ENCODE assay signal across 10 cellular contexts in the genomic region with DNA sequence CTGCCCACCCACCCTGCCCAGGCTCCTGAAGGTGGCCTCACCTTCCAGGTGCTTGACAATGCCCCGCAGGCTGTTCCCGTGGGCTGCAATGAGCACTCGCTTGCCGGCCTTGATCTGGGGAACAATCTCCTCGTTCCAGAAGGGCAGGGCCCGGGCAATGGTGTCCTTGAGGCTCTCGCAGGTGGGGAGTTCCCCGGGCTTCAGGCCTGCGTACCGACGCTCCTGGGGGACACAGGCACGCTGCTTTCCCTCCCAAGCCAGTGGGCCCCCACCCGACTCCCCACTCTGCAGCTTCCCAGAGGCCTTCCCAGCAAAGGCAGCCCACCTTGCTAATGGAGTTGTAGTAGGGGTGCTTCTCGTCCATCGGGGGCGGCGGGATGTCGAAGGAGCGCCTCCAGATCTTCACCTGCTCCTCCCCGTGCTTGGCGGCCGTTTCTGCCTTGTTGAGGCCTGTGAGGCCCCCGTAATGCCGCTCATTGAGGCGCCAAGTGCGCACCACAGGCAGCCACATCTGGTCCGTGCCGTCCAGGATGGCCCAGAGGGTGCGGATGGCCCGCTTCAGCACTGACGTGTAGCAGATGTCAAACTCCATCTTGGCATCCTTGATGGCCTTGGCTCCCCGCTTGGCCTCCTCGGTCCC. TPM values are rescaled to one million over a fixed set of nuclear protein-coding genes. Genes with fewer than 3 reads are reported as not detected.
DNase-seq lines count a peak whose midpoint lies in the region; ATAC-seq and TF ChIP-seq lines count a peak whose summit lies in the region.
"Had no signal": no experiment of that assay in that cellular context is flagged by ENCODE, and none has a peak within 500 bp of the region (broad histone marks: within the 10 kb centered on the region; RNA-seq: fewer than 3 reads in every experiment).

No MANE protein-coding gene starts in this region.

- intact Hi-C loops in mucosa of descending colon (cut with DNase I, micrococcal nuclease), result no loop called here

- H3K4me2 ChIP-seq in GM23338, result peak overlapping the region; percentile 69

- H3K9me3 Mint-ChIP-seq in GM23338 (no peaks in the 10 kb centered on the region; the same call in 2 of the 3 replicates), chondrocyte (ENCODE audit: low read depth) (no peaks in the 10 kb centered on the region)

- H3K27ac Mint-ChIP-seq in GM23338 (no peak overlapping the region), chondrocyte (ENCODE audit: unreplicated experiment) (no peak overlapping the region)

- POLR2A ChIA-PET in HEK293T (lab: Yijun Ruan, JAX), result interaction anchor here (1.9 kb wide), 1 partner anchor 20 kb away, joined by 7 read pairs; the partner anchor contains the start of gene DBNL

- TF ChIP-seq CTCF in 22Rv1 (IDR thresholded peaks at IDR 0.05) (no peak), GM23338 (conservative IDR thresholded peaks at IDR 0.05; ENCODE audit: low read depth in 2 of 2) (no peak), chondrocyte (IDR thresholded peaks at IDR 0.05) (no peak), mucosa of descending colon (IDR thresholded peaks at IDR 0.05) (no peak)

- H3K27ac ChIP-seq in 22Rv1, result peak overlapping the region; percentile 80
- no peak overlapping the region for H3K27ac ChIP-seq in GM23338 (ENCODE audit: low read depth)

- H3K27me3 Mint-ChIP-seq in GM23338 (ENCODE audit: insufficient read depth, low read depth, poor library complexity), result peaks cover 24% of the 10 kb centered on the region
- H3K27me3 Mint-ChIP-seq in chondrocyte (ENCODE audit: low read depth), result no peaks in the 10 kb centered on the region

- peaks cover 5% of the 10 kb centered on the region; the same call in 1 of the 2 replicates for H3F3A ChIP-seq in GM23338 (replicated peaks; ENCODE audit: low read depth)

- peaks cover 29% of the 10 kb centered on the region for H3K4me1 Mint-ChIP-seq in GM23338
- peaks cover 25% of the 10 kb centered on the region for H3K4me1 Mint-ChIP-seq in chondrocyte (ENCODE audit: low read depth)

- H3K9me2 ChIP-seq in GM23338 (ENCODE audit: insufficient read depth), result no peaks in the 10 kb centered on the region

- ATAC-seq in GM23338 (peak; percentile 6), mucosa of descending colon (peak; percentile 33), HG03457 (IDR thresholded peaks at IDR 0.05; ENCODE audit: unreplicated experiment) (no peak)

- H2AFZ ChIP-seq in GM23338, result no peak overlapping the region

- H3K4me3 Mint-ChIP-seq in GM23338, result peak overlapping the region; percentile 65
- no peak overlapping the region for H3K4me3 Mint-ChIP-seq in chondrocyte (ENCODE audit: unreplicated experiment)

- H3K36me3 Mint-ChIP-seq in GM23338 (ENCODE audit: low read depth) (peaks cover 21% of the 10 kb centered on the region), chondrocyte (ENCODE audit: low read depth) (peaks cover 9% of the 10 kb centered on the region)

- H4K20me1 ChIP-seq in GM23338 (replicated peaks; ENCODE audit: insufficient read depth), result 0 out of 2 replicates have a peak, but pooled peaks cover 7% of the 10 kb centered on the region

- H3K36me3 ChIP-seq in GM23338 (ENCODE audit: insufficient read depth), result no peaks in the 10 kb centered on the region
- peaks cover 3% of the 10 kb centered on the region for H3K36me3 ChIP-seq in mucosa of descending colon (ENCODE audit: low read depth)

- peaks cover 27% of the 10 kb centered on the region for H3K4me1 ChIP-seq in GM23338 (ENCODE audit: insufficient read depth)
- H3K4me1 ChIP-seq in mucosa of descending colon (ENCODE audit: low read depth), result peaks cover 8% of the 10 kb centered on the region

- H3K27me3 ChIP-seq in GM23338 (ENCODE audit: insufficient read depth), result peaks cover 27% of the 10 kb centered on the region

- CTCF ChIA-PET in HEK293T (lab: Yijun Ruan, JAX), result no interaction called here

- peak overlapping the region; percentile 41; the same call in 1 of the 2 replicates for H3K4me3 ChIP-seq in GM23338
- no peak overlapping the region for H3K4me3 ChIP-seq in mucosa of descending colon

- H3K9me3 ChIP-seq in mucosa of descending colon, result no peaks in the 10 kb centered on the region

- peak; percentile 29 for DNase-seq in GM23338 (ENCODE audit: low spot score)
- DNase-seq in chondrocyte (ENCODE audit: low spot score), result peak; percentile 89
- no peak for DNase-seq in mucosa of descending colon
- DNase-seq in GDM1 (lab: John Stamatoyannopoulos, UW), result no peak
- DNase-seq in cortex of kidney (lab: John Stamatoyannopoulos, UW), result no peak
- DNase-seq in HEK293T (ENCODE audit: extremely low spot score), result no peak
- DNase-seq: dermis blood vessel endothelial cell had no signal

- no peaks in the 10 kb centered on the region for H3K79me2 ChIP-seq in GM23338 (replicated peaks; ENCODE audit: insufficient read depth)

TF ChIP-seq in GM23338, 12 proteins besides CTCF, POLR2A, EP300 and RAD21 (continues in another document):
- TF ChIP-seq REST (IDR thresholded peaks at IDR 0.05; ENCODE audit: unreplicated experiment) (no peak), POLR2AphosphoS5 (IDR thresholded peaks at IDR 0.05; ENCODE audit: low read depth) (peak; percentile 39)

TF ChIP-seq in HEK293T, 16 proteins besides CTCF, POLR2A, EP300 and RAD21:
- TF ChIP-seq L3MBTL2 (conservative IDR thresholded peaks at IDR 0.05), result no peak
- TF ChIP-seq LEF1 (IDR thresholded peaks at IDR 0.05; ENCODE audit: borderline replicate concordance), result no peak
- no peak for TF ChIP-seq ARNT (IDR thresholded peaks at IDR 0.05)
- no peak for TF ChIP-seq SP1 (IDR thresholded peaks at IDR 0.05)
- no peak for TF ChIP-seq ELF4 (IDR thresholded peaks at IDR 0.05)
- no peak for TF ChIP-seq FOXK2 (IDR thresholded peaks at IDR 0.05)
- no peak for TF ChIP-seq ZNF384 (IDR thresholded peaks at IDR 0.05)
- TF ChIP-seq TARDBP (IDR thresholded peaks at IDR 0.05), result no peak
- no peak for TF ChIP-seq SUZ12 (IDR thresholded peaks at IDR 0.05)
- TF ChIP-seq HDGF (IDR thresholded peaks at IDR 0.05; ENCODE audit: borderline replicate concordance), result no peak
- TF ChIP-seq FOXM1 (IDR thresholded peaks at IDR 0.05; ENCODE audit: borderline replicate concordance), result no peak
- TF ChIP-seq FOXA1 (IDR thresholded peaks at IDR 0.05), result no peak
- TF ChIP-seq NFRKB (IDR thresholded peaks at IDR 0.05), result no peak
- TF ChIP-seq, protein P1, sequence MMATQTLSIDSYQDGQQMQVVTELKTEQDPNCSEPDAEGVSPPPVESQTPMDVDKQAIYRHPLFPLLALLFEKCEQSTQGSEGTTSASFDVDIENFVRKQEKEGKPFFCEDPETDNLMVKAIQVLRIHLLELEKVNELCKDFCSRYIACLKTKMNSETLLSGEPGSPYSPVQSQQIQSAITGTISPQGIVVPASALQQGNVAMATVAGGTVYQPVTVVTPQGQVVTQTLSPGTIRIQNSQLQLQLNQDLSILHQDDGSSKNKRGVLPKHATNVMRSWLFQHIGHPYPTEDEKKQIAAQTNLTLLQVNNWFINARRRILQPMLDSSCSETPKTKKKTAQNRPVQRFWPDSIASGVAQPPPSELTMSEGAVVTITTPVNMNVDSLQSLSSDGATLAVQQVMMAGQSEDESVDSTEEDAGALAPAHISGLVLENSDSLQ (IDR thresholded peaks at IDR 0.05), result no peak

RNA-seq across cellular contexts. Expression of gene PGAM2, which starts 0.5 kb away (rescaled TPM):
- total RNA-seq in GM23338 (2014; rRNA removed; shearing (Covaris generic)), result 0.78 and 2.9 TPM in 2 replicates
- polyA plus RNA-seq in GM23338 (2016; fragmentation: Nextera tagmentation; extraction: Ambion mirVana), result 5.1 and 7.8 TPM in 2 replicates
- 0.25 to 0.41 TPM in 2 of 3 replicates, not detected in the other for total RNA-seq in chondrocyte
- 1 to 10 TPM in 1 of 3 donors, under 1 TPM in 2; 0.84 to 1.4 (median 0.96) TPM for total RNA-seq in mucosa of descending colon

RNA-seq across cellular contexts. Expression of gene POLM, which starts 17.4 kb away (rescaled TPM):
- total RNA-seq in GM23338 (2014; rRNA removed; shearing (Covaris generic)), result 19.8 and 35.4 TPM in 2 replicates
- polyA plus RNA-seq in GM23338 (2016; fragmentation: Nextera tagmentation; extraction: Ambion mirVana), result 7.1 and 8.0 TPM in 2 replicates
- total RNA-seq in chondrocyte (14.3 to 19.0 TPM (median 15.5 TPM) in 3 replicates), mucosa of descending colon (10 to 100 TPM; 27.0 to 33.7 (median 28.1) TPM)

RNA-seq across cellular contexts. Expression of gene DBNL, which starts 20.4 kb away (rescaled TPM):
- 44.7 and 49.4 TPM in 2 replicates for total RNA-seq in GM23338 (2014; rRNA removed; shearing (Covaris generic))
- polyA plus RNA-seq in GM23338 (2016; fragmentation: Nextera tagmentation; extraction: Ambion mirVana), result 17.1 and 18.1 TPM in 2 replicates
- total RNA-seq in chondrocyte (95.5 to 115 TPM (median 97.1 TPM) in 3 replicates), mucosa of descending colon (10 to 100 TPM; 84.2 to 91.2 (median 89.8) TPM)

RNA-seq across cellular contexts. Expression of gene AEBP1, which starts 39.2 kb away (rescaled TPM):
- 36.7 and 42.0 TPM in 2 replicates for total RNA-seq in GM23338 (2014; rRNA removed; shearing (Covaris generic))
- polyA plus RNA-seq in GM23338 (2016; fragmentation: Nextera tagmentation; extraction: Ambion mirVana), result 15.1 and 16.0 TPM in 2 replicates
- total RNA-seq in chondrocyte (242 to 422 TPM (median 412 TPM) in 3 replicates), mucosa of descending colon (100 to 1,000 TPM in 1 of 3 donors, 10 to 100 TPM in 2; 14.1 to 130 (median 42.2) TPM)
- total RNA-seq: M059J had no signal

RNA-seq across cellular contexts. Expression of gene POLD2, which starts 58.4 kb away (rescaled TPM):
- total RNA-seq in GM23338 (2014; rRNA removed; shearing (Covaris generic)), result 111 and 127 TPM in 2 replicates
- polyA plus RNA-seq in GM23338 (2016; fragmentation: Nextera tagmentation; extraction: Ambion mirVana), result 101 and 108 TPM in 2 replicates
- total RNA-seq in chondrocyte (49.2 to 64.5 TPM (median 57.3 TPM) in 3 replicates), mucosa of descending colon (10 to 100 TPM; 51.5 to 57.0 (median 52.0) TPM)

Comparison
In these comparisons a context has a peak if more than half of its experiments do, and no peak if none do; other contexts are left out.
1. DNase-seq: peak in GM23338 (single experiment) and chondrocyte (single experiment); none in mucosa of descending colon (0 of 3), GDM1 (single experiment), cortex of kidney (single experiment) and HEK293T (single experiment).